1 cellular context compared by ENCODE assay signal in the genomic region with DNA sequence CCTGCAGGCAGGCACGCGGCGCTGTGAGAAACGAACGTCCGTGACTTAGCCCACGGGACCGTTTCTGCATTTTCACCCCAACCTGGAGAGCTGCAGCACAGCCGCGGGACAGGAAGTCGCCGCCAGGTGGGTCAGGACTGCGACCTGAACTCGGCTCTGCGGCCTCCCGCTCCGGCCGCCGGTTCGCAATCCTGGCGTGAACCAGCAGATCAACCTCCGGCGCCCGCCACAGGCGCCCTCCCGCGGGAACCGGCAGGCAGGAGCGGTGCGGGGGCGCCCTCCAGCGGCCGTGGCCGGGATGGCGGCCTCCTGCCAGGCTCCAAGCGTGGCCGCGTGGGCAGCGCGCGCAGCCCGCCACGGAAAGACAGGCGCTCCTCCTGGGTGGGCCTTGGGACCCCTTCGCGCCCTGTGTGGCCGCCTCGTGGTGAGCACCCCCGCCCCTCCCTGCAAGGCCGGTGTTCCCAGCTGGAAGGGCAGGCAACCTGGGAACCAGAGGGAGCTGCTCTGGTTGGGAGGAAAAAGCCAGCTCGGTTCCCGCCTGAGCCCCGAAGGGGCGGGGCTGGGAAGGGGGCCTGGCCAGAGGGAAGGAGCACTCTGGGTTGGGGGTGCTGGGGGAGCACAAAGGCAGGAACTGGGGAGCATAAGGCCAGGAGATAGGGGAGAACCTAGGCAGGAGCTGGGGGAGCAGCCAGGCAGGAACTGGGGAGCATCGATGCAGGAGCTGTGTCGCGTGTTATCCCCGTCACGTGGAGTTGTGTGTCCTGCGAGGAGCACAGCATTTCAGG.
TF ChIP-seq lines count a peak whose summit lies in the region.

No MANE protein-coding gene starts in this region.

TF ChIP-seq in IMR-90, 13 proteins besides CTCF, POLR2A, EP300 and RAD21:
- TF ChIP-seq MAFK (IDR thresholded peaks at IDR 0.05; ENCODE audit: low read depth, low read length): no peak
- peak; percentile 88 for TF ChIP-seq MXI1 (IDR thresholded peaks at IDR 0.05; ENCODE audit: borderline replicate concordance, low read depth, low read length)
- peak; percentile 79; the same call in 1 of the 2 replicates for TF ChIP-seq MAZ (IDR thresholded peaks at IDR 0.05; ENCODE audit: borderline replicate concordance, low read depth, low read length)
- no peak for TF ChIP-seq NFE2L2 (IDR thresholded peaks at IDR 0.05; ENCODE audit: low read depth, low read length)
- TF ChIP-seq CHD1 (IDR thresholded peaks at IDR 0.05; ENCODE audit: low read depth, low read length): no peak
- TF ChIP-seq CEBPB (IDR thresholded peaks at IDR 0.05; ENCODE audit: low read depth, low read length): no peak
- peak; percentile 92 for TF ChIP-seq SMC3 (IDR thresholded peaks at IDR 0.05; ENCODE audit: low read depth, low read length)
- no peak for TF ChIP-seq RCOR1 (IDR thresholded peaks at IDR 0.05; ENCODE audit: insufficient replicate concordance, low read length)
- no peak for TF ChIP-seq ELK1 (IDR thresholded peaks at IDR 0.05; ENCODE audit: borderline replicate concordance, low read depth, low read length)
- TF ChIP-seq BHLHE40 (IDR thresholded peaks at IDR 0.05; ENCODE audit: low read depth, low read length): peak; percentile 18; the same call in 1 of the 2 replicates
- 0 out of 2 replicates have a peak, but pooled peaks have one; percentile 11 for TF ChIP-seq FOS (IDR thresholded peaks at IDR 0.05; ENCODE audit: low read depth, low read length)
- no peak for TF ChIP-seq RFX5 (IDR thresholded peaks at IDR 0.05; ENCODE audit: low read depth, low read length)
